11 cellular contexts compared by ENCODE assay signal in the genomic region with DNA sequence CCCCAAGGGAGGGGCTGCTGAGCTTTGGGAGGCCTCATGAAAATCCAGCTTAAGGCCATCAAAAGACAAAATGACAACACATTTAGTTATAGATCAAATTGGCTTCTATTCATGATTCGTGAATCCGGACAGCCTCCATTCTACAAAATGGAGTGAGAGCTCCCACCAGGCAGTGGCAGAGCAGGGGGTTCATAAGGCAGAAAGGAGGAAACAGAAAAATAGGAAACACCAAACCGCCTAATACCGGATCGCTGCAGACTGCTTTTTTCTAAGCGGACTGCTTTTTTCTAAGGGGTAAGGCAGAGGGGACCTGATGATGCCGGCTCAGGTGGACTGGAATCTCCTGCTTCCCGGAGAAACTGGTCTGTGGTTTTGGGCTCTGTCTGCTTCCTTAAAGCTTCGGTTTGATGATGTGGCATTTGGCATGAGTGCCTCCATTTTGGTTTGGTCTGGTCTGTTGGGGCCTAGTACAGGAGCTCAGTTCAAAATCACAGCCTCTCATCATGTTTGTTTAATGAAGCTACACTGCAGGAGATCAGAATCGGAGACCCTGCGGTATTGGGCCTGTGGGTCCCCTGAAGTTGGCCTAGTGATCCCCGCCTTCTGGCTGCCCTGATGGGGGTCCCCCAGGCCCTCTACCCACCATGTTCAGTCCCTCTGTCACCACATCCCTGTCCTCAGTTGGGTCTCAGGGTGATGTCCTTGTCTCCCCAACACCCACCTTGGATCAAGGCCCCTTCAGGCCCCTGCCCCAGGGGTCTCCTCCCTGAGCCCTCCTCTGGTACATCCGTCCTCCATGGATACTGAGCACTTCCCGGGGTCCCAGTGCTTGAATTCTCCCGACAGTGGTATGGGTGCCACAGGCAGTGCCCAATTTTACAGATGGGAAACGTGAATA. TPM values are rescaled to one million over a fixed set of nuclear protein-coding genes. Genes with fewer than 3 reads are reported as not detected.
DNase-seq lines count a peak whose midpoint lies in the region; ATAC-seq lines count a peak whose summit lies in the region.
"Had no signal": no experiment of that assay in that cellular context is flagged by ENCODE, and none has a peak within 500 bp of the region (broad histone marks: within the 10 kb centered on the region; RNA-seq: fewer than 3 reads in every experiment).

No MANE protein-coding gene starts in this region.

- peak overlapping the region; percentile 81 for H2BK120ac ChIP-seq in neuronal stem cell (ENCODE audit: low read depth, low read length)

- 82% methylated on average over 16 of the region's 16 CpGs for WGBS in right cardiac atrium
- WGBS in neuronal stem cell (ENCODE audit: extremely low coverage in 2 of 2, insufficient read length in 2 of 2, insufficient replicate concordance in 1 of 2), 2 donors = no CpG with 5 or more reads among the region's 16 CpGs

- no peak overlapping the region for H3K27ac ChIP-seq in right cardiac atrium (ENCODE audit: low read length)
- no peak overlapping the region for H3K27ac ChIP-seq in neuronal stem cell (replicated peaks; ENCODE audit: low read length)
- H3K27ac ChIP-seq: C4-2B had no signal

- intact Hi-C loops in right cardiac atrium (cut with DNase I) (no loop called here), Right ventricle myocardium superior (cut with DNase I) (no loop called here)
- intact Hi-C loops in dendritic cell treated with granulocyte-macrophage colony-stimulating factor and Interleukin-4, amounts not matched to agents 40 ng/mL and 50 ng/mL, for 4 days (cut with micrococcal nuclease) = loop anchor here (2.0 kb wide), 2 partner anchors 14 to 30 kb away; no protein-coding TSS in a partner anchor

- no peak overlapping the region for H3K9ac ChIP-seq in neuronal stem cell (ENCODE audit: low read depth, low read length, poor library complexity)

- peak overlapping the region; percentile 57 for H3K18ac ChIP-seq in neuronal stem cell (ENCODE audit: low read length)

- no peaks in the 10 kb centered on the region for H3K36me3 ChIP-seq in neuronal stem cell (replicated peaks in 1 of 2; ENCODE audit: control insufficient read depth in 2 of 2, insufficient read depth in 2 of 2, low read length in 2 of 2)

- CTCF ChIA-PET in activated naive CD4-positive, alpha-beta T cell treated with anti-CD3 and anti-CD28 coated beads, Interleukin-2, amount 10 ng/mL, durations not matched to agents 7 days and 5 days (lab: Charles Lee) = interaction anchor here (1.3 kb wide), 1 partner anchor 198 kb away, joined by 5 read pairs; no protein-coding TSS in a partner anchor
- CTCF ChIA-PET in activated CD4-positive, alpha-beta memory T cell treated with anti-CD3 and anti-CD28 coated beads, Interleukin-2, amount 10 ng/mL, durations not matched to agents 7 days and 5 days (lab: Charles Lee) = no interaction called here

- DNase-seq in right cardiac atrium (peak; percentile 11 to 21 (median 20)), Right ventricle myocardium superior (no peak), neuronal stem cell (ENCODE audit: low spot score) (no peak), GM19238 (ENCODE audit: insufficient read length, low spot score) (no peak), islet precursor cell (no peak)
- no peak for DNase-seq in activated naive CD4-positive, alpha-beta T cell treated with anti-CD3 and anti-CD28 coated beads, Interleukin-2, amount 10 ng/mL, durations not matched to agents 7 days and 5 days
- no peak for DNase-seq in activated CD4-positive, alpha-beta memory T cell treated with anti-CD3 and anti-CD28 coated beads, Interleukin-2, amount 10 ng/mL, durations not matched to agents 7 days and 5 days
- DNase-seq: activated CD8-positive, alpha-beta memory T cell treated with anti-CD3 and anti-CD28 coated beads for 24 hours; effector memory CD4-positive, alpha-beta T cell had no signal

- H2AFZ ChIP-seq in neuronal stem cell (ENCODE audit: low read length) = peak overlapping the region; percentile 92

- no peak overlapping the region for H4K91ac ChIP-seq in neuronal stem cell (ENCODE audit: low read depth, low read length, poor library complexity)

- peak overlapping the region; percentile 99 for H3K27ac Mint-ChIP-seq in dendritic cell treated with granulocyte-macrophage colony-stimulating factor and Interleukin-4, amounts not matched to agents 40 ng/mL and 50 ng/mL, for 4 days
- no peak overlapping the region for H3K27ac Mint-ChIP-seq in activated naive CD4-positive, alpha-beta T cell treated with anti-CD3 and anti-CD28 coated beads, Interleukin-2, amount 10 ng/mL, durations not matched to agents 7 days and 5 days
- no peak overlapping the region for H3K27ac Mint-ChIP-seq in activated CD4-positive, alpha-beta memory T cell treated with anti-CD3 and anti-CD28 coated beads, Interleukin-2, amount 10 ng/mL, durations not matched to agents 7 days and 5 days

- H3K4me1 ChIP-seq in right cardiac atrium (ENCODE audit: control insufficient read depth, insufficient read depth, low read length) (no peaks in the 10 kb centered on the region), neuronal stem cell (ENCODE audit: control insufficient read depth in 2 of 2, insufficient read depth in 1 of 2, low read depth in 1 of 2, low read length in 2 of 2) (peaks cover 8 to 50% of the 10 kb centered on the region in 2 donors)

- no peak overlapping the region for H3K14ac ChIP-seq in neuronal stem cell (ENCODE audit: low read length)

- no peak overlapping the region for H3K4ac ChIP-seq in neuronal stem cell (ENCODE audit: low read length)

- H3K79me1 ChIP-seq in neuronal stem cell (ENCODE audit: low read depth, low read length) = no peaks in the 10 kb centered on the region

- ATAC-seq in right cardiac atrium (no peak), Right ventricle myocardium superior (ENCODE audit: poor library complexity) (no peak)

- no peaks in the 10 kb centered on the region for H3K9me3 Mint-ChIP-seq in dendritic cell treated with granulocyte-macrophage colony-stimulating factor and Interleukin-4, amounts not matched to agents 40 ng/mL and 50 ng/mL, for 4 days
- no peaks in the 10 kb centered on the region for H3K9me3 Mint-ChIP-seq in activated naive CD4-positive, alpha-beta T cell treated with anti-CD3 and anti-CD28 coated beads, Interleukin-2, amount 10 ng/mL, durations not matched to agents 7 days and 5 days
- no peaks in the 10 kb centered on the region for H3K9me3 Mint-ChIP-seq in activated CD4-positive, alpha-beta memory T cell treated with anti-CD3 and anti-CD28 coated beads, Interleukin-2, amount 10 ng/mL, durations not matched to agents 7 days and 5 days

- H3K36me3 Mint-ChIP-seq in dendritic cell treated with granulocyte-macrophage colony-stimulating factor and Interleukin-4, amounts not matched to agents 40 ng/mL and 50 ng/mL, for 4 days (ENCODE audit: low read depth) = peaks cover 47% of the 10 kb centered on the region
- H3K36me3 Mint-ChIP-seq in activated naive CD4-positive, alpha-beta T cell treated with anti-CD3 and anti-CD28 coated beads, Interleukin-2, amount 10 ng/mL, durations not matched to agents 7 days and 5 days = no peaks in the 10 kb centered on the region
- no peaks in the 10 kb centered on the region for H3K36me3 Mint-ChIP-seq in activated CD4-positive, alpha-beta memory T cell treated with anti-CD3 and anti-CD28 coated beads, Interleukin-2, amount 10 ng/mL, durations not matched to agents 7 days and 5 days (ENCODE audit: low read depth)

- H3K27me3 ChIP-seq in right cardiac atrium (ENCODE audit: control insufficient read depth, insufficient read depth) = no peaks in the 10 kb centered on the region
- H3K27me3 ChIP-seq in neuronal stem cell (ENCODE audit: control insufficient read depth in 3 of 3, insufficient read depth in 3 of 3, low read depth in 1 of 3, low read length in 3 of 3) = no peaks in the 10 kb centered on the region

- peaks cover 88% of the 10 kb centered on the region for H3K4me1 Mint-ChIP-seq in dendritic cell treated with granulocyte-macrophage colony-stimulating factor and Interleukin-4, amounts not matched to agents 40 ng/mL and 50 ng/mL, for 4 days (ENCODE audit: low read depth)
- peaks cover 14% of the 10 kb centered on the region for H3K4me1 Mint-ChIP-seq in activated naive CD4-positive, alpha-beta T cell treated with anti-CD3 and anti-CD28 coated beads, Interleukin-2, amount 10 ng/mL, durations not matched to agents 7 days and 5 days
- peaks cover 3% of the 10 kb centered on the region for H3K4me1 Mint-ChIP-seq in activated CD4-positive, alpha-beta memory T cell treated with anti-CD3 and anti-CD28 coated beads, Interleukin-2, amount 10 ng/mL, durations not matched to agents 7 days and 5 days

- H3K23ac ChIP-seq in neuronal stem cell (ENCODE audit: low read depth, low read length, poor library complexity) = no peak overlapping the region

- POLR2A ChIA-PET in activated CD4-positive, alpha-beta memory T cell treated with anti-CD3 and anti-CD28 coated beads, Interleukin-2, amount 10 ng/mL, durations not matched to agents 7 days and 5 days (lab: Charles Lee) = no interaction called here

- peak overlapping the region; percentile 76 for H2AK5ac ChIP-seq in neuronal stem cell (ENCODE audit: low read depth, low read length)

- H3K4me2 ChIP-seq in neuronal stem cell (ENCODE audit: insufficient read depth, low read length, poor library complexity, severe bottlenecking) = no peak overlapping the region

- no peak overlapping the region for H2BK12ac ChIP-seq in neuronal stem cell (ENCODE audit: low read length)

- H4K8ac ChIP-seq in neuronal stem cell (ENCODE audit: low read depth, low read length) = no peak overlapping the region

- peak overlapping the region; percentile 87 for H3K4me3 Mint-ChIP-seq in dendritic cell treated with granulocyte-macrophage colony-stimulating factor and Interleukin-4, amounts not matched to agents 40 ng/mL and 50 ng/mL, for 4 days
- no peak overlapping the region for H3K4me3 Mint-ChIP-seq in activated naive CD4-positive, alpha-beta T cell treated with anti-CD3 and anti-CD28 coated beads, Interleukin-2, amount 10 ng/mL, durations not matched to agents 7 days and 5 days
- no peak overlapping the region for H3K4me3 Mint-ChIP-seq in activated CD4-positive, alpha-beta memory T cell treated with anti-CD3 and anti-CD28 coated beads, Interleukin-2, amount 10 ng/mL, durations not matched to agents 7 days and 5 days

- peak overlapping the region; percentile 43 for H2BK5ac ChIP-seq in neuronal stem cell (ENCODE audit: low read length)

- H3K4me3 ChIP-seq in right cardiac atrium (ENCODE audit: low read length) = no peak overlapping the region
- no peak overlapping the region for H3K4me3 ChIP-seq in neuronal stem cell (ENCODE audit: low read length in 2 of 2)

- no peaks in the 10 kb centered on the region for H3K9me3 ChIP-seq in right cardiac atrium (ENCODE audit: control insufficient read depth, low read length)
- no peaks in the 10 kb centered on the region for H3K9me3 ChIP-seq in neuronal stem cell (replicated peaks in 1 of 2; ENCODE audit: control insufficient read depth in 2 of 2, insufficient read depth in 1 of 2, low read depth in 1 of 2, low read length in 2 of 2)

- no peaks in the 10 kb centered on the region for H3K27me3 Mint-ChIP-seq in dendritic cell treated with granulocyte-macrophage colony-stimulating factor and Interleukin-4, amounts not matched to agents 40 ng/mL and 50 ng/mL, for 4 days
- H3K27me3 Mint-ChIP-seq in activated naive CD4-positive, alpha-beta T cell treated with anti-CD3 and anti-CD28 coated beads, Interleukin-2, amount 10 ng/mL, durations not matched to agents 7 days and 5 days = peaks cover 18% of the 10 kb centered on the region
- no peaks in the 10 kb centered on the region for H3K27me3 Mint-ChIP-seq in activated CD4-positive, alpha-beta memory T cell treated with anti-CD3 and anti-CD28 coated beads, Interleukin-2, amount 10 ng/mL, durations not matched to agents 7 days and 5 days

- H2BK15ac ChIP-seq in neuronal stem cell (ENCODE audit: low read length) = peak overlapping the region; percentile 10

RNA-seq across cellular contexts. Expression of a gene that starts 1.2 kb away (rescaled TPM):
- total RNA-seq in right cardiac atrium (1 to 10 TPM; 3.8 to 5.7 (median 4.9) TPM), Right ventricle myocardium superior (4.4 TPM)
- polyA plus RNA-seq in right cardiac atrium = 2.9 TPM
- 0.25 TPM for polyA plus RNA-seq in neuronal stem cell (2013, experiment 1 of 2)
- polyA plus RNA-seq in neuronal stem cell (2013, experiment 2 of 2) = 0.22 TPM
- not detected for total RNA-seq in activated CD4-positive, alpha-beta memory T cell treated with anti-CD3 and anti-CD28 coated beads, Interleukin-2, amount 10 ng/mL, durations not matched to agents 7 days and 5 days

RNA-seq across cellular contexts. Expression of a gene that starts 7.4 kb away (rescaled TPM):
- total RNA-seq in right cardiac atrium = 10 to 100 TPM in 3 of 4 donors, 1 to 10 TPM in 1; 9.0 to 13.2 (median 11.9) TPM
- polyA plus RNA-seq in right cardiac atrium = 6.9 TPM
- total RNA-seq in Right ventricle myocardium superior = 7.3 TPM
- 4.9 TPM for polyA plus RNA-seq in neuronal stem cell (2013, experiment 1 of 2)
- polyA plus RNA-seq in neuronal stem cell (2013, experiment 2 of 2) = 4.6 TPM
- 10 to 100 TPM; 41.7 to 42.0 TPM for total RNA-seq in activated CD4-positive, alpha-beta memory T cell treated with anti-CD3 and anti-CD28 coated beads, Interleukin-2, amount 10 ng/mL, durations not matched to agents 7 days and 5 days

RNA-seq across cellular contexts. Expression of a gene that starts 19.2 kb away (rescaled TPM):
- total RNA-seq in right cardiac atrium = 100 to 1,000 TPM; 334 to 454 (median 391) TPM
- polyA plus RNA-seq in right cardiac atrium = 642 TPM
- 474 TPM for total RNA-seq in Right ventricle myocardium superior
- polyA plus RNA-seq in neuronal stem cell (2013, experiment 1 of 2) = 144 TPM
- polyA plus RNA-seq in neuronal stem cell (2013, experiment 2 of 2) = 148 TPM
- 100 to 1,000 TPM; 112 to 128 TPM for total RNA-seq in activated CD4-positive, alpha-beta memory T cell treated with anti-CD3 and anti-CD28 coated beads, Interleukin-2, amount 10 ng/mL, durations not matched to agents 7 days and 5 days

RNA-seq across cellular contexts. Expression of a gene that starts 27.5 kb away (rescaled TPM):
- total RNA-seq in right cardiac atrium (10 to 100 TPM; 23.4 to 40.2 (median 36.6) TPM), Right ventricle myocardium superior (22.3 TPM)
- polyA plus RNA-seq in right cardiac atrium = 38.3 TPM
- polyA plus RNA-seq in neuronal stem cell (2013, experiment 1 of 2) = 5.7 TPM
- 4.8 TPM for polyA plus RNA-seq in neuronal stem cell (2013, experiment 2 of 2)
- total RNA-seq in activated CD4-positive, alpha-beta memory T cell treated with anti-CD3 and anti-CD28 coated beads, Interleukin-2, amount 10 ng/mL, durations not matched to agents 7 days and 5 days = 100 to 1,000 TPM; 295 TPM

Comparison
In these comparisons a context has a peak if more than half of its experiments do, and no peak if none do; other contexts are left out.
1. DNase-seq: peak in right cardiac atrium (3 of 3); none in Right ventricle myocardium superior (single experiment), neuronal stem cell (single experiment), GM19238 (single experiment), islet precursor cell (single experiment), activated naive CD4-positive, alpha-beta T cell treated with anti-CD3 and anti-CD28 coated beads, Interleukin-2, amount 10 ng/mL, durations not matched to agents 7 days and 5 days (single experiment) and activated CD4-positive, alpha-beta memory T cell treated with anti-CD3 and anti-CD28 coated beads, Interleukin-2, amount 10 ng/mL, durations not matched to agents 7 days and 5 days (single experiment).